1 cellular context compared by ENCODE assay signal in the genomic region with DNA sequence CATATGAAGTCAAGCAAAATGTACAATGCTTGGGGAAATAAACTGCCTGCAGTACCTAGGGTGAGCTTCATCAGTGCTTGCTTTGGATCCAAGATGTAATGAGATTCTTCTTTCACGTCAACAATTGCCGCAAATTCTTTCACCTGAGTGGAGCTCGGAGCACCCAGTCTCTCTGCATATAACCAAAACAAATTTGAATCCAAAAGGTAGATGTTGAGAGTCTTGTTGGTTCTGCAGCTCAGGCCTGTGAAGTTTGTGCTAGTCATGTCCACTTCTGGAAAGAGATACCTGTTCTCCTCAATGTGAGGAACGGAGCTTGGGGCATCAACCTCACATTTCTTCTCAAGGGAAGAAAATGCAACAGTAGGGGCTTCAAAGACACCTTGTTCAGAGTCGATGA.
TF ChIP-seq lines count a peak whose summit lies in the region.

No MANE protein-coding gene starts in this region.

TF ChIP-seq in K562, 482 proteins besides CTCF, POLR2A, EP300 and RAD21:
- TF ChIP-seq POLR2AphosphoS5 (IDR thresholded peaks at IDR 0.05; ENCODE audit: control insufficient read depth, insufficient read depth, low read depth, low read length) (peak; percentile 10; the same call in 1 of the 2 replicates), ETV5 (CRISPR knock-in tag; IDR thresholded peaks at IDR 0.05; ENCODE audit: low read depth) (no peak)
- TF ChIP-seq, protein P1, sequence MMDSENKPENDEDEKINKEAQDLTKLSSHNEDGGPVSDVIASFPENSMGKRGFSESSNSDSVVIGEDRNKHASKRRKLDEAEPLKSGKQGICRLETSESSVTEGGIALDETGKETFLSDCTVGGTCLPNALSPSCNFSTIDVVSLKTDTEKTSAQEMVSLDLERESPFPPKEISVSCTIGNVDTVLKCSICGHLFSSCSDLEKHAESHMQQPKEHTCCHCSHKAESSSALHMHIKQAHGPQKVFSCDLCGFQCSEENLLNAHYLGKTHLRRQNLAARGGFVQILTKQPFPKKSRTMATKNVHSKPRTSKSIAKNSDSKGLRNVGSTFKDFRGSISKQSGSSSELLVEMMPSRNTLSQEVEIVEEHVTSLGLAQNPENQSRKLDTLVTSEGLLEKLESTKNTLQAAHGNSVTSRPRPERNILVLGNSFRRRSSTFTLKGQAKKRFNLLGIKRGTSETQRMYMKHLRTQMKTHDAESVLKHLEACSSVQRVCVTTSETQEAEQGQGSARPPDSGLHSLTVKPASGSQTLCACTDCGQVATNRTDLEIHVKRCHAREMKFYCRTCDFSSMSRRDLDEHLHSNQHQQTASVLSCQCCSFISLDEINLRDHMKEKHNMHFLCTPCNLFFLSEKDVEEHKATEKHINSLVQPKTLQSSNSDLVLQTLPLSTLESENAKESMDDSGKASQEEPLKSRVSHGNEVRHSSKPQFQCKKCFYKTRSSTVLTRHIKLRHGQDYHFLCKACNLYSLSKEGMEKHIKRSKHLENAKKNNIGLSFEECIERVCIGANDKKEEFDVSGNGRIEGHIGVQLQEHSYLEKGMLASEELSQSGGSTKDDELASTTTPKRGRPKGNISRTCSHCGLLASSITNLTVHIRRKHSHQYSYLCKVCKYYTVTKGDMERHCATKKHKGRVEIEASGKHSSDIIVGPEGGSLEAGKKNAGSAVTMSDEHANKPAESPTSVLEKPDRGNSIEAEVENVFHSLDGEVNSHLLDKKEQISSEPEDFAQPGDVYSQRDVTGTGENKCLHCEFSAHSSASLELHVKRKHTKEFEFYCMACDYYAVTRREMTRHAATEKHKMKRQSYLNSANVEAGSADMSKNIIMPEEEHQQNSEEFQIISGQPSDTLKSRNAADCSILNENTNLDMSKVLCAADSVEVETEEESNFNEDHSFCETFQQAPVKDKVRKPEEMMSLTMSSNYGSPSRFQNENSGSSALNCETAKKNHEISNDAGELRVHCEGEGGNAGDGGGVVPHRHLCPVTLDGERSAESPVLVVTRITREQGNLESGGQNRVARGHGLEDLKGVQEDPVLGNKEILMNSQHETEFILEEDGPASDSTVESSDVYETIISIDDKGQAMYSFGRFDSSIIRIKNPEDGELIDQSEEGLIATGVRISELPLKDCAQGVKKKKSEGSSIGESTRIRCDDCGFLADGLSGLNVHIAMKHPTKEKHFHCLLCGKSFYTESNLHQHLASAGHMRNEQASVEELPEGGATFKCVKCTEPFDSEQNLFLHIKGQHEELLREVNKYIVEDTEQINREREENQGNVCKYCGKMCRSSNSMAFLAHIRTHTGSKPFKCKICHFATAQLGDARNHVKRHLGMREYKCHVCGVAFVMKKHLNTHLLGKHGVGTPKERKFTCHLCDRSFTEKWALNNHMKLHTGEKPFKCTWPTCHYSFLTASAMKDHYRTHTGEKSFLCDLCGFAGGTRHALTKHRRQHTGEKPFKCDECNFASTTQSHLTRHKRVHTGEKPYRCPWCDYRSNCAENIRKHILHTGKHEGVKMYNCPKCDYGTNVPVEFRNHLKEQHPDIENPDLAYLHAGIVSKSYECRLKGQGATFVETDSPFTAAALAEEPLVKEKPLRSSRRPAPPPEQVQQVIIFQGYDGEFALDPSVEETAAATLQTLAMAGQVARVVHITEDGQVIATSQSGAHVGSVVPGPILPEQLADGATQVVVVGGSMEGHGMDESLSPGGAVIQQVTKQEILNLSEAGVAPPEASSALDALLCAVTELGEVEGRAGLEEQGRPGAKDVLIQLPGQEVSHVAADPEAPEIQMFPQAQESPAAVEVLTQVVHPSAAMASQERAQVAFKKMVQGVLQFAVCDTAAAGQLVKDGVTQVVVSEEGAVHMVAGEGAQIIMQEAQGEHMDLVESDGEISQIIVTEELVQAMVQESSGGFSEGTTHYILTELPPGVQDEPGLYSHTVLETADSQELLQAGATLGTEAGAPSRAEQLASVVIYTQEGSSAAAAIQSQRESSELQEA (IDR thresholded peaks at IDR 0.05; ENCODE audit: low read depth): no peak
